ENCODE assay signal across 20 cellular contexts in genomic region chr1:192943108-192943507, GRCh38.
DNase-seq lines count a peak whose midpoint lies in the region; ATAC-seq and TF ChIP-seq lines count a peak whose summit lies in the region.
"Had no signal": no experiment of that assay in that cellular context is flagged by ENCODE, and none has a peak within 500 bp of the region (broad histone marks: within the 10 kb centered on the region; RNA-seq: fewer than 3 reads in every experiment).

No MANE protein-coding gene starts in this region.

- peak overlapping the region; percentile 61 for H3K27ac Mint-ChIP-seq in endothelial cell (ENCODE audit: unreplicated experiment)
- H3K27ac Mint-ChIP-seq: CD4-positive, alpha-beta memory T cell; HFFc6 had no signal

- no peaks in the 10 kb centered on the region for H3K36me3 ChIP-seq in uterus
- H3K36me3 ChIP-seq: SJCRH30 had no signal

- H3K27me3 ChIP-seq in uterus (no peaks in the 10 kb centered on the region), foreskin keratinocyte (no peaks in the 10 kb centered on the region)
- H3K27me3 ChIP-seq: SJCRH30 had no signal

- intact Hi-C loops in Right ventricle myocardium inferior (cut with DNase I) = no loop called here
- intact Hi-C loops in left cardiac atrium (cut with DNase I) = no loop called here
- intact Hi-C loops in uterus (cut with DNase I; ENCODE audit: low total_unique reads) = no loop called here

- H3K27ac ChIP-seq in uterus (peak overlapping the region; percentile 16 to 52), foreskin keratinocyte (no peak overlapping the region)
- H3K27ac ChIP-seq: SJCRH30 had no signal

- peak; percentile 76 for ATAC-seq in Right ventricle myocardium inferior
- ATAC-seq in left cardiac atrium = no peak
- ATAC-seq in GM19035 (IDR thresholded peaks at IDR 0.05; ENCODE audit: unreplicated experiment) = no peak
- no peak for ATAC-seq in foreskin keratinocyte
- no peak for ATAC-seq in GM21717 (IDR thresholded peaks at IDR 0.05; ENCODE audit: unreplicated experiment)

- H3K27me3 Mint-ChIP-seq in endothelial cell (ENCODE audit: unreplicated experiment) = no peaks in the 10 kb centered on the region
- H3K27me3 Mint-ChIP-seq: CD4-positive, alpha-beta memory T cell; IgD-negative memory B cell had no signal

- H3K36me3 Mint-ChIP-seq in endothelial cell (ENCODE audit: low read depth, unreplicated experiment) = no peaks in the 10 kb centered on the region
- H3K36me3 Mint-ChIP-seq: CD4-positive, alpha-beta memory T cell; IgD-negative memory B cell had no signal

- DNase-seq in Right ventricle myocardium inferior (ENCODE audit: missing footprints) = no peak
- DNase-seq in left cardiac atrium = no peak
- no peak for DNase-seq in endothelial cell (ENCODE audit: low spot score)
- peak; percentile 45 for DNase-seq in left kidney (ENCODE audit: low read depth, low spot score)
- no peak for DNase-seq in uterus
- no peak for DNase-seq in foreskin keratinocyte
- DNase-seq: Calu3; CD4-positive, alpha-beta memory T cell; HFFc6; Kasumi-1; MV-4-11; NCI-H1417 treated with DMSO at 0.1 percent for 48 hours; NCI-H2029; NCI-H2171; NCI-H446 treated with DMSO at 0.1 percent for 48 hours; RPMI8226; SJCRH30 had no signal

- H3K4me3 Mint-ChIP-seq in endothelial cell (ENCODE audit: unreplicated experiment) = no peak overlapping the region
- H3K4me3 Mint-ChIP-seq: CD4-positive, alpha-beta memory T cell; HFFc6; IgD-negative memory B cell had no signal

- no peak for TF ChIP-seq CTCF in endothelial cell (IDR thresholded peaks at IDR 0.05; ENCODE audit: unreplicated experiment)
- no peak for TF ChIP-seq CTCF in uterus (IDR thresholded peaks at IDR 0.05)
- TF ChIP-seq CTCF in foreskin keratinocyte (conservative IDR thresholded peaks at IDR 0.05) = no peak

- H3K4me1 Mint-ChIP-seq in endothelial cell (ENCODE audit: unreplicated experiment) = peaks cover 8% of the 10 kb centered on the region
- H3K4me1 Mint-ChIP-seq: CD4-positive, alpha-beta memory T cell had no signal

- H3K4me1 ChIP-seq in uterus = no peaks in the 10 kb centered on the region
- H3K4me1 ChIP-seq in foreskin keratinocyte = peaks cover 23% of the 10 kb centered on the region
- H3K4me1 ChIP-seq: SJCRH30 had no signal

- H3K9me3 Mint-ChIP-seq in endothelial cell (ENCODE audit: unreplicated experiment) = no peaks in the 10 kb centered on the region
- H3K9me3 Mint-ChIP-seq: CD4-positive, alpha-beta memory T cell; HFFc6 had no signal

- no peak overlapping the region for H3K4me3 ChIP-seq in uterus
- H3K4me3 ChIP-seq: SJCRH30 had no signal

- TF ChIP-seq POLR2A in uterus (IDR thresholded peaks at IDR 0.05) = no peak

- H3K9me3 ChIP-seq in uterus = no peaks in the 10 kb centered on the region
- H3K9me3 ChIP-seq: SJCRH30 had no signal
